Comparison of ENCODE assay signal across 19 cellular contexts in genomic region chr5:31556461-31556860, GRCh38.
"Had no signal": no experiment of that assay in that cellular context is flagged by ENCODE, and none has a peak within 500 bp of the region (broad histone marks: within the 10 kb centered on the region; RNA-seq: fewer than 3 reads in every experiment).

No MANE protein-coding gene starts in this region.

- H3K4me1 ChIP-seq: esophagus squamous epithelium, gastroesophageal sphincter had no signal

- H3K4me1 Mint-ChIP-seq: naive thymus-derived CD8-positive, alpha-beta T cell; stimulated activated naive B cell treated with anti-CD40 and anti-IgM and Interleukin-4, amounts not matched to agents 10 μg/mL and 1 μg/mL and 100 μg/mL, for 72 hours; stimulated activated naive CD8-positive, alpha-beta T cell treated with anti-CD3 and anti-CD28 coated beads, Interleukin-15, amount 100 ng/mL, for 72 hours had no signal

- H3K4me3 ChIP-seq: esophagus squamous epithelium, gastroesophageal sphincter, mucosa of descending colon, skin epidermis, thoracic aorta had no signal

- H3K9me3 Mint-ChIP-seq: dendritic cell treated with granulocyte-macrophage colony-stimulating factor and Interleukin-4, amounts not matched to agents 40 ng/mL and 50 ng/mL, for 4 days; effector memory CD8-positive, alpha-beta T cell; naive thymus-derived CD8-positive, alpha-beta T cell; stimulated activated naive CD8-positive, alpha-beta T cell treated with anti-CD3 and anti-CD28 coated beads, Interleukin-15, amount 100 ng/mL, for 72 hours had no signal

- H3K9me3 ChIP-seq: esophagus squamous epithelium, gastroesophageal sphincter, mucosa of descending colon, neutrophil, thoracic aorta had no signal

- H3K27me3 Mint-ChIP-seq: dendritic cell treated with granulocyte-macrophage colony-stimulating factor and Interleukin-4, amounts not matched to agents 40 ng/mL and 50 ng/mL, for 4 days; effector memory CD8-positive, alpha-beta T cell; naive thymus-derived CD8-positive, alpha-beta T cell; stimulated activated naive B cell treated with anti-CD40 and anti-IgM and Interleukin-4, amounts not matched to agents 10 μg/mL and 1 μg/mL and 100 μg/mL, for 72 hours; stimulated activated naive CD8-positive, alpha-beta T cell treated with anti-CD3 and anti-CD28 coated beads, Interleukin-15, amount 100 ng/mL, for 72 hours had no signal

- H3K27me3 ChIP-seq: esophagus squamous epithelium, gastroesophageal sphincter, neutrophil had no signal

- H3K27ac ChIP-seq: epithelial cell of prostate, esophagus squamous epithelium, gastroesophageal sphincter, neutrophil, skin epidermis, thoracic aorta had no signal

- H3K4me3 Mint-ChIP-seq: dendritic cell treated with granulocyte-macrophage colony-stimulating factor and Interleukin-4, amounts not matched to agents 40 ng/mL and 50 ng/mL, for 4 days; effector memory CD8-positive, alpha-beta T cell; naive thymus-derived CD8-positive, alpha-beta T cell; stimulated activated naive B cell treated with anti-CD40 and anti-IgM and Interleukin-4, amounts not matched to agents 10 μg/mL and 1 μg/mL and 100 μg/mL, for 72 hours; stimulated activated naive CD8-positive, alpha-beta T cell treated with anti-CD3 and anti-CD28 coated beads, Interleukin-15, amount 100 ng/mL, for 72 hours had no signal

- ATAC-seq: effector memory CD8-positive, alpha-beta T cell; gastroesophageal sphincter; left lobe of liver; mucosa of descending colon; naive thymus-derived CD8-positive, alpha-beta T cell; sciatic nerve; stimulated activated naive B cell treated with anti-CD40 and anti-IgM and Interleukin-4, amounts not matched to agents 10 μg/mL and 1 μg/mL and 100 μg/mL, for 72 hours; stimulated activated naive CD8-positive, alpha-beta T cell treated with anti-CD3 and anti-CD28 coated beads, Interleukin-15, amount 100 ng/mL, for 72 hours had no signal

- DNase-seq: effector memory CD8-positive, alpha-beta T cell; esophagus squamous epithelium; glutamatergic neuron; islet precursor cell; mucosa of descending colon; naive thymus-derived CD8-positive, alpha-beta T cell; stimulated activated CD4-positive, alpha-beta T cell treated with anti-CD3 and anti-CD28 coated beads, Interleukin-2, amount 100 ng/mL, for 24 hours; stimulated activated CD4-positive, alpha-beta T cell treated with anti-CD3 and anti-CD28 coated beads, Interleukin-4, amount 100 ng/mL, for 4 hours; stimulated activated naive B cell treated with anti-CD40 and anti-IgM and Interleukin-4, amounts not matched to agents 10 μg/mL and 1 μg/mL and 100 μg/mL, for 72 hours; stimulated activated naive CD8-positive, alpha-beta T cell treated with anti-CD3 and anti-CD28 coated beads, Interleukin-15, amount 100 ng/mL, for 72 hours; trophoblast cell had no signal

- H3K27ac Mint-ChIP-seq: dendritic cell treated with granulocyte-macrophage colony-stimulating factor and Interleukin-4, amounts not matched to agents 40 ng/mL and 50 ng/mL, for 4 days; naive thymus-derived CD8-positive, alpha-beta T cell; stimulated activated naive B cell treated with anti-CD40 and anti-IgM and Interleukin-4, amounts not matched to agents 10 μg/mL and 1 μg/mL and 100 μg/mL, for 72 hours; stimulated activated naive CD8-positive, alpha-beta T cell treated with anti-CD3 and anti-CD28 coated beads, Interleukin-15, amount 100 ng/mL, for 72 hours had no signal
